11 cellular contexts compared by ENCODE assay signal in the genomic region with DNA sequence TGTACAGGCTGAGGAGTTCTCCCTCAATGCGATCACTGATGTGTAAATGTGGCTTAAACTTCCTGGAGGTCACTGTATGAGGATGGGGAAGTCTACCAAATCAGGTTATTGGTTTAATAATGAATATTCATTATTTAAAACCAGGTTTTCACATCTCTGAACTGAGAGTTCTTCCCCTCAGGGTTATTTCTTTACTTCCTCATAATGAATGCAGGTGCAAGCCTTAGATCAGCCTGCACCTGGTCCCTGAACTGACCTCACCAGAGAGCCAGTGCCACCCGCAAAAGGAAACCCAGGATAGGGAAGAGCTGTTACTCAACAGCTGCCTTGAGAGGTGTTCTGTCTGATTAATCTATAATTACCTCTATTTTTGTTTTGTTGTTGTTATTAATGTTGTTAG.
DNase-seq lines count a peak whose midpoint lies in the region; ATAC-seq and TF ChIP-seq lines count a peak whose summit lies in the region.
"Had no signal": no experiment of that assay in that cellular context is flagged by ENCODE, and none has a peak within 500 bp of the region (broad histone marks: within the 10 kb centered on the region; RNA-seq: fewer than 3 reads in every experiment).

No MANE protein-coding gene starts in this region.

- H3K4me1 Mint-ChIP-seq in osteocyte (ENCODE audit: unreplicated experiment), result no peaks in the 10 kb centered on the region

- no peaks in the 10 kb centered on the region; the same call in none of the 2 replicates for H3K27me3 ChIP-seq in MG63
- no peaks in the 10 kb centered on the region for H3K27me3 ChIP-seq in colonic mucosa

- intact Hi-C loops in colonic mucosa (cut with DNase I), result no loop called here

- H3K27ac ChIP-seq in colonic mucosa, result no peak overlapping the region
- H3K27ac ChIP-seq: HL-60 had no signal

- H3K27me3 Mint-ChIP-seq in osteocyte (ENCODE audit: unreplicated experiment), result peaks cover 3% of the 10 kb centered on the region

- no peaks in the 10 kb centered on the region for H3K4me1 ChIP-seq in colonic mucosa

- H3K4me3 ChIP-seq in MG63 (no peak overlapping the region), colonic mucosa (no peak overlapping the region)

- in situ Hi-C loops in KBM-7 (cut with MboI; ENCODE audit: low pct_unique_long_range_greater_than_20kb, low sequenced_read_pairs), result no loop called here

- no peak overlapping the region for H3K4me3 Mint-ChIP-seq in osteocyte (ENCODE audit: unreplicated experiment)

- no peaks in the 10 kb centered on the region for H3K9me3 Mint-ChIP-seq in osteocyte (ENCODE audit: unreplicated experiment)

- no peak for TF ChIP-seq CTCF in osteocyte (IDR thresholded peaks at IDR 0.05)
- no peak for TF ChIP-seq CTCF in colonic mucosa (IDR thresholded peaks at IDR 0.05)

- H3K9me3 ChIP-seq in MG63 (no peaks in the 10 kb centered on the region), colonic mucosa (no peaks in the 10 kb centered on the region)

- peak; percentile 83 for ATAC-seq in GM18499 (IDR thresholded peaks at IDR 0.05; ENCODE audit: insufficient read depth, unreplicated experiment)
- ATAC-seq in GM19438 (IDR thresholded peaks at IDR 0.05; ENCODE audit: low read depth, unreplicated experiment), result peak; percentile 93
- ATAC-seq in HG02981 (IDR thresholded peaks at IDR 0.05; ENCODE audit: unreplicated experiment), result peak; percentile 89

- H3K36me3 ChIP-seq in MG63 (no peaks in the 10 kb centered on the region), colonic mucosa (no peaks in the 10 kb centered on the region)

- DNase-seq in NCI-H774 (lab: John Stamatoyannopoulos, UW) (peak; percentile 7), osteocyte (ENCODE audit: extremely low spot score, unreplicated experiment) (no peak), KBM-7 (no peak), MG63 (no peak), colonic mucosa (no peak)
- DNase-seq: activated gamma-delta T cell treated with Interleukin-2 at 50 U/mL for 16 hours, NCI-H524 treated with DMSO at 0.1 percent for 48 hours had no signal

- H3K9ac ChIP-seq in colonic mucosa (ENCODE audit: low read depth in 2 of 2, low read length in 2 of 2), result no peak overlapping the region

- no peaks in the 10 kb centered on the region for H3K36me3 Mint-ChIP-seq in osteocyte (ENCODE audit: unreplicated experiment)

- no peak overlapping the region for H3K27ac Mint-ChIP-seq in osteocyte (ENCODE audit: unreplicated experiment)
